Comparison of ENCODE assay signal across 10 cellular contexts in genomic region chr22:39534092-39534506, GRCh38. TPM values are rescaled to one million over a fixed set of nuclear protein-coding genes. Genes with fewer than 3 reads are reported as not detected.
DNase-seq lines count a peak whose midpoint lies in the region; ATAC-seq and TF ChIP-seq lines count a peak whose summit lies in the region.
"Had no signal": no experiment of that assay in that cellular context is flagged by ENCODE, and none has a peak within 500 bp of the region (broad histone marks: within the 10 kb centered on the region; RNA-seq: fewer than 3 reads in every experiment).

No MANE protein-coding gene starts in this region.

- peaks cover 27% of the 10 kb centered on the region for H3K36me3 Mint-ChIP-seq in activated CD8-positive, alpha-beta T cell treated with anti-CD3 and anti-CD28 coated beads, Interleukin-2, amount 10 ng/mL, durations not matched to agents 7 days and 5 days (ENCODE audit: low read depth)

- no peak for DNase-seq in AG04450 (ENCODE audit: low read depth, low spot score)
- DNase-seq in H7 = peak; percentile 58
- no peak for DNase-seq in activated CD8-positive, alpha-beta T cell treated with anti-CD3 and anti-CD28 coated beads, Interleukin-2, amount 10 ng/mL, durations not matched to agents 7 days and 5 days
- no peak for DNase-seq in mesenchymal stem cell
- DNase-seq in GOT3 (lab: John Stamatoyannopoulos, UW) = no peak
- DNase-seq in cerebellum (ENCODE audit: low spot score) = no peak
- DNase-seq in stimulated activated naive CD4-positive, alpha-beta T cell (lab: John Stamatoyannopoulos, UW) = no peak

- peak overlapping the region; percentile 8 for H4K91ac ChIP-seq in mesenchymal stem cell (ENCODE audit: low read length)

- H3K9me3 ChIP-seq in AG04450 (ENCODE audit: control insufficient read depth, insufficient read depth, low read length) = no peaks in the 10 kb centered on the region; the same call in 1 of the 2 replicates
- H3K9me3 ChIP-seq in mesenchymal stem cell (ENCODE audit: control insufficient read depth, low read length) = no peaks in the 10 kb centered on the region
- H3K9me3 ChIP-seq: prostate gland had no signal

- H3K4me2 ChIP-seq in mesenchymal stem cell (ENCODE audit: low read length, poor library complexity, severe bottlenecking) = no peak overlapping the region

- H3K9ac ChIP-seq in mesenchymal stem cell (ENCODE audit: low read length) = peak overlapping the region; percentile 51

- peak overlapping the region in 1 of 2 experiments; percentile 57 for H3K4ac ChIP-seq in mesenchymal stem cell (ENCODE audit: low read depth in 1 of 2, low read length in 2 of 2)

- H2BK120ac ChIP-seq in mesenchymal stem cell (ENCODE audit: low read depth, low read length) = no peak overlapping the region

- peak overlapping the region; percentile 41 for H2BK15ac ChIP-seq in mesenchymal stem cell (ENCODE audit: low read depth, poor library complexity, severe bottlenecking)

- H2AFZ ChIP-seq in mesenchymal stem cell (ENCODE audit: low read depth, low read length) = peak overlapping the region; percentile 47

- H3K23ac ChIP-seq in mesenchymal stem cell (ENCODE audit: low read length in 2 of 2) = no peak overlapping the region

- peaks cover 3% of the 10 kb centered on the region for H3K27me3 ChIP-seq in AG04450 (ENCODE audit: control insufficient read depth, insufficient read depth, low read length)
- H3K27me3 ChIP-seq in H7 (ENCODE audit: control insufficient read depth, insufficient read depth, low read length) = no peaks in the 10 kb centered on the region
- H3K27me3 ChIP-seq in mesenchymal stem cell (ENCODE audit: control insufficient read depth in 1 of 2, insufficient read depth in 1 of 2, low read length in 2 of 2) = peaks cover 11 to 17% of the 10 kb centered on the region in 2 experiments

- H3K4me3 ChIP-seq in AG04450 (ENCODE audit: low read depth, low read length) = no peak overlapping the region
- H3K4me3 ChIP-seq in H7 (ENCODE audit: insufficient read depth, low read depth, low read length) = no peak overlapping the region
- H3K4me3 ChIP-seq in mesenchymal stem cell (ENCODE audit: insufficient read depth in 1 of 2, low read depth in 1 of 2, low read length in 2 of 2) = no peak overlapping the region
- H3K4me3 ChIP-seq: prostate gland had no signal

- H3K36me3 ChIP-seq in H7 (replicated peaks; ENCODE audit: control insufficient read depth, insufficient read depth, low read length) (peaks cover 5% of the 10 kb centered on the region; the same call in 1 of the 2 replicates), mesenchymal stem cell (ENCODE audit: control insufficient read depth in 1 of 2, insufficient read depth in 2 of 2, low read depth in 1 of 2, low read length in 2 of 2) (peaks cover 19% of the 10 kb centered on the region in 2 experiments)

- peaks cover 12% of the 10 kb centered on the region for H3K79me1 ChIP-seq in mesenchymal stem cell (replicated peaks; ENCODE audit: low read length, poor library complexity, severe bottlenecking)

- peak overlapping the region; percentile 55 for H2AK5ac ChIP-seq in mesenchymal stem cell (ENCODE audit: low read length, severe bottlenecking)

- H3K4me1 Mint-ChIP-seq in activated CD8-positive, alpha-beta T cell treated with anti-CD3 and anti-CD28 coated beads, Interleukin-2, amount 10 ng/mL, durations not matched to agents 7 days and 5 days (ENCODE audit: low read depth) = peaks cover 44% of the 10 kb centered on the region

- peak overlapping the region; percentile 54 for H3K27ac Mint-ChIP-seq in activated CD8-positive, alpha-beta T cell treated with anti-CD3 and anti-CD28 coated beads, Interleukin-2, amount 10 ng/mL, durations not matched to agents 7 days and 5 days

- no peak for TF ChIP-seq CTCF in AG04450 (IDR thresholded peaks at IDR 0.05; ENCODE audit: low read depth, low read length)

- no peaks in the 10 kb centered on the region for H3K9me3 Mint-ChIP-seq in activated CD8-positive, alpha-beta T cell treated with anti-CD3 and anti-CD28 coated beads, Interleukin-2, amount 10 ng/mL, durations not matched to agents 7 days and 5 days (ENCODE audit: insufficient read depth)

- 87% methylated on average over 12 of the region's 12 CpGs for WGBS in mesenchymal stem cell

- H3K14ac ChIP-seq in mesenchymal stem cell (ENCODE audit: low read length in 2 of 2) = no peak overlapping the region

- H3K4me3 Mint-ChIP-seq in activated CD8-positive, alpha-beta T cell treated with anti-CD3 and anti-CD28 coated beads, Interleukin-2, amount 10 ng/mL, durations not matched to agents 7 days and 5 days = no peak overlapping the region

- H3K18ac ChIP-seq in mesenchymal stem cell (ENCODE audit: low read depth in 1 of 2, low read length in 2 of 2) = no peak overlapping the region

- CTCF ChIA-PET in AG04450 (lab: Charles Lee) = interaction anchor here (0.5 to 7.7 kb wide), 24 partner anchors 10 to 814 kb away, joined by 3 to 119 read pairs (median 4); no protein-coding TSS in a partner anchor
- CTCF ChIA-PET in activated CD8-positive, alpha-beta T cell treated with anti-CD3 and anti-CD28 coated beads, Interleukin-2, amount 10 ng/mL, durations not matched to agents 7 days and 5 days (lab: Charles Lee) = interaction anchor here (0.7 to 7.4 kb wide), 39 partner anchors 11 to 835 kb away, joined by 3 to 113 read pairs (median 4); partner anchors contain the start of gene MIEF1

- POLR2A ChIA-PET in AG04450 (lab: Yijun Ruan, JAX) = no interaction called here
- POLR2A ChIA-PET in activated CD8-positive, alpha-beta T cell treated with anti-CD3 and anti-CD28 coated beads, Interleukin-2, amount 10 ng/mL, durations not matched to agents 7 days and 5 days (lab: Charles Lee) = interaction anchor here (1.1 to 1.8 kb wide), 3 partner anchors 11 to 510 kb away, joined by 6 to 9 read pairs (median 6); partner anchors contain the start of gene ATF4

- H4K8ac ChIP-seq in mesenchymal stem cell (ENCODE audit: low read length) = peak overlapping the region; percentile 91

- H3K4me1 ChIP-seq in mesenchymal stem cell (ENCODE audit: control insufficient read depth, insufficient read depth, low read depth, low read length) = peaks cover 19% of the 10 kb centered on the region

- no peak overlapping the region for H2BK5ac ChIP-seq in mesenchymal stem cell (ENCODE audit: low read depth, low read length, poor library complexity, severe bottlenecking)

- peak overlapping the region; percentile 59 to 60 for H2BK12ac ChIP-seq in mesenchymal stem cell (ENCODE audit: low read length in 2 of 2)

- no peaks in the 10 kb centered on the region for H3K27me3 Mint-ChIP-seq in activated CD8-positive, alpha-beta T cell treated with anti-CD3 and anti-CD28 coated beads, Interleukin-2, amount 10 ng/mL, durations not matched to agents 7 days and 5 days (ENCODE audit: low read depth)

- ATAC-seq in activated CD8-positive, alpha-beta T cell treated with anti-CD3 and anti-CD28 coated beads, Interleukin-2, amount 10 ng/mL, durations not matched to agents 7 days and 5 days = no peak
- no peak for ATAC-seq in GM18498 (IDR thresholded peaks at IDR 0.05; ENCODE audit: unreplicated experiment)

- peak overlapping the region; percentile 1 for H3K27ac ChIP-seq in AG04450 (ENCODE audit: low read depth, low read length)
- H3K27ac ChIP-seq in mesenchymal stem cell (ENCODE audit: low read length, poor library complexity, severe bottlenecking) = no peak overlapping the region
- H3K27ac ChIP-seq: epithelial cell of prostate had no signal

RNA-seq across cellular contexts. Expression of gene RPS19BP1, which starts 1.6 kb away (rescaled TPM):
- polyA plus RNA-seq in AG04450 (2011; rRNA removed) = 50.8 and 53.0 TPM in 2 replicates
- 7.3 and 9.3 TPM in 2 replicates for polyA minus RNA-seq in AG04450 (2011; rRNA and poly(A)+ RNA removed)
- total RNA-seq in H7 (2014; rRNA removed; shearing (Covaris generic)) = 154 and 210 TPM in 2 replicates
- 10 to 100 TPM; 80.1 to 80.2 TPM for total RNA-seq in activated CD8-positive, alpha-beta T cell treated with anti-CD3 and anti-CD28 coated beads, Interleukin-2, amount 10 ng/mL, durations not matched to agents 7 days and 5 days
- polyA plus RNA-seq in mesenchymal stem cell (2013, experiment 1 of 2) = 59.9 TPM
- 59.6 TPM for polyA plus RNA-seq in mesenchymal stem cell (2013, experiment 2 of 2)
- total RNA-seq in cerebellum = 18.0 TPM

RNA-seq across cellular contexts. Expression of gene ATF4, which starts 13.7 kb away (rescaled TPM):
- polyA plus RNA-seq in AG04450 (2011; rRNA removed) = 844 and 936 TPM in 2 replicates
- polyA minus RNA-seq in AG04450 (2011; rRNA and poly(A)+ RNA removed) = 241 and 243 TPM in 2 replicates
- 466 and 503 TPM in 2 replicates for total RNA-seq in H7 (2014; rRNA removed; shearing (Covaris generic))
- total RNA-seq in activated CD8-positive, alpha-beta T cell treated with anti-CD3 and anti-CD28 coated beads, Interleukin-2, amount 10 ng/mL, durations not matched to agents 7 days and 5 days = 100 to 1,000 TPM; 412 to 426 TPM
- polyA plus RNA-seq in mesenchymal stem cell (2013, experiment 1 of 2) = 513 TPM
- 503 TPM for polyA plus RNA-seq in mesenchymal stem cell (2013, experiment 2 of 2)
- total RNA-seq in cerebellum = 70.2 TPM

RNA-seq across cellular contexts. Expression of gene MIEF1, which starts 32.0 kb away (rescaled TPM):
- polyA plus RNA-seq in AG04450 (2011; rRNA removed) = 18.9 and 19.2 TPM in 2 replicates
- polyA minus RNA-seq in AG04450 (2011; rRNA and poly(A)+ RNA removed) = 22.3 and 24.3 TPM in 2 replicates
- total RNA-seq in H7 (2014; rRNA removed; shearing (Covaris generic)) = 26.4 and 28.3 TPM in 2 replicates
- total RNA-seq in activated CD8-positive, alpha-beta T cell treated with anti-CD3 and anti-CD28 coated beads, Interleukin-2, amount 10 ng/mL, durations not matched to agents 7 days and 5 days = 10 to 100 TPM; 37.9 to 38.2 TPM
- 19.0 TPM for polyA plus RNA-seq in mesenchymal stem cell (2013, experiment 1 of 2)
- 19.9 TPM for polyA plus RNA-seq in mesenchymal stem cell (2013, experiment 2 of 2)
- 24.8 TPM for total RNA-seq in cerebellum

RNA-seq across cellular contexts. Expression of gene CACNA1I, which starts 36.5 kb away (rescaled TPM):
- not detected in 2 replicates for polyA plus RNA-seq in AG04450 (2011; rRNA removed)
- not detected in 2 replicates for polyA minus RNA-seq in AG04450 (2011; rRNA and poly(A)+ RNA removed)
- total RNA-seq in H7 (2014; rRNA removed; shearing (Covaris generic)) = 0.31 and 0.55 TPM in 2 replicates
- under 1 TPM; 0.60 to 0.74 TPM for total RNA-seq in activated CD8-positive, alpha-beta T cell treated with anti-CD3 and anti-CD28 coated beads, Interleukin-2, amount 10 ng/mL, durations not matched to agents 7 days and 5 days
- polyA plus RNA-seq in mesenchymal stem cell (2013, experiment 1 of 2) = under 0.01 TPM
- 0.01 TPM for polyA plus RNA-seq in mesenchymal stem cell (2013, experiment 2 of 2)
- total RNA-seq in cerebellum = 0.91 TPM
